9 cellular contexts compared by ENCODE assay signal in genomic region chr16:14378131-14378551, GRCh38.
DNase-seq lines count a peak whose midpoint lies in the region; TF ChIP-seq lines count a peak whose summit lies in the region.
"Had no signal": no experiment of that assay in that cellular context is flagged by ENCODE, and none has a peak within 500 bp of the region (broad histone marks: within the 10 kb centered on the region; RNA-seq: fewer than 3 reads in every experiment).

No MANE protein-coding gene starts in this region.

- H3K36me3 ChIP-seq in H7 (replicated peaks; ENCODE audit: control insufficient read depth, insufficient read depth, low read length) (no peaks in the 10 kb centered on the region), smooth muscle cell (ENCODE audit: low read depth) (no peaks in the 10 kb centered on the region)

- H3K4me3 ChIP-seq in H7 (ENCODE audit: insufficient read depth, low read depth, low read length): no peak overlapping the region
- H3K4me3 ChIP-seq in smooth muscle cell: no peak overlapping the region

- H3K27ac ChIP-seq in epithelial cell of prostate: peak overlapping the region; percentile 71
- peak overlapping the region; percentile 67 for H3K27ac ChIP-seq in smooth muscle cell (ENCODE audit: low read depth)
- no peak overlapping the region for H3K27ac ChIP-seq in substantia nigra (ENCODE audit: low read depth, low read length, poor library complexity, severe bottlenecking)

- H3K4me2 ChIP-seq in smooth muscle cell: no peak overlapping the region

- no peaks in the 10 kb centered on the region for H3K79me2 ChIP-seq in smooth muscle cell (ENCODE audit: low read depth)

- H3F3A ChIP-seq in smooth muscle cell (ENCODE audit: low read depth): no peaks in the 10 kb centered on the region

- WGBS in smooth muscle cell (ENCODE audit: low lambda C conversion rate): 39% methylated on average over 4 of the region's 4 CpGs

- H3K4me1 ChIP-seq in smooth muscle cell (ENCODE audit: low read depth): no peaks in the 10 kb centered on the region

- H3K9ac ChIP-seq in smooth muscle cell (ENCODE audit: low read depth): no peak overlapping the region

- H3K27me3 ChIP-seq in H7 (ENCODE audit: control insufficient read depth, insufficient read depth, low read length) (no peaks in the 10 kb centered on the region), smooth muscle cell (ENCODE audit: low read depth) (no peaks in the 10 kb centered on the region)

- H4K20me1 ChIP-seq in smooth muscle cell (ENCODE audit: low read depth): no peaks in the 10 kb centered on the region

- peak; percentile 60 for DNase-seq in H7
- DNase-seq in NCI-H526 treated with DMSO at 0.1 percent for 48 hours (lab: John Stamatoyannopoulos, UW): peak; percentile 28
- peak; percentile 60 for DNase-seq in epithelial cell of prostate (ENCODE audit: low read depth, low spot score)
- no peak for DNase-seq in smooth muscle cell (lab: John Stamatoyannopoulos, UW; ENCODE audit: unreplicated experiment)
- no peak for DNase-seq in amygdala (lab: John Stamatoyannopoulos, UW)
- DNase-seq in substantia nigra (lab: John Stamatoyannopoulos, UW): no peak
- no peak for DNase-seq in effector CD8-positive, alpha-beta T cell (lab: John Stamatoyannopoulos, UW)
- DNase-seq: activated T-cell treated with anti-CD3 and anti-CD28 coated beads for 4 hours, caudate nucleus had no signal

- no peak for TF ChIP-seq CTCF in smooth muscle cell (IDR thresholded peaks at IDR 0.05; ENCODE audit: borderline replicate concordance, insufficient read depth, poor library complexity, severe bottlenecking)

- H3K9me3 ChIP-seq in smooth muscle cell (replicated peaks; ENCODE audit: low read depth): no peaks in the 10 kb centered on the region

- H2AFZ ChIP-seq in smooth muscle cell (ENCODE audit: low read depth): no peak overlapping the region

Comparison
In these comparisons a context has a peak if more than half of its experiments do, and no peak if none do; other contexts are left out.
1. DNase-seq: peak in H7 (single experiment), NCI-H526 treated with DMSO at 0.1 percent for 48 hours (single experiment) and epithelial cell of prostate (single experiment); none in smooth muscle cell (single experiment), amygdala (0 of 56), substantia nigra (0 of 49) and effector CD8-positive, alpha-beta T cell (single experiment).